17 cellular contexts compared by ENCODE assay signal in genomic region chr2:85119900-85120299, GRCh38. TPM values are rescaled to one million over a fixed set of nuclear protein-coding genes. Genes with fewer than 3 reads are reported as not detected.
DNase-seq lines count a peak whose midpoint lies in the region; ATAC-seq and TF ChIP-seq lines count a peak whose summit lies in the region.
"Had no signal": no experiment of that assay in that cellular context is flagged by ENCODE, and none has a peak within 500 bp of the region (broad histone marks: within the 10 kb centered on the region; RNA-seq: fewer than 3 reads in every experiment).

No MANE protein-coding gene starts in this region.

- POLR2A ChIA-PET in WTC11 (lab: Charles Lee), result interaction anchor here (0.6 kb wide), 1 partner anchor 15 kb away, joined by 3 read pairs; no protein-coding TSS in a partner anchor

- no peaks in the 10 kb centered on the region for H3K9me3 Mint-ChIP-seq in WTC11
- no peaks in the 10 kb centered on the region for H3K9me3 Mint-ChIP-seq in progenitor cell of endocrine pancreas (ENCODE audit: low read depth)
- no peaks in the 10 kb centered on the region for H3K9me3 Mint-ChIP-seq in activated T-cell treated with anti-CD3 and anti-CD28 coated beads, Interleukin-2, amount 50 U/mL, for 72 hours

- H3K27ac ChIP-seq in iPS DF 6.9 (ENCODE audit: low read length), result no peak overlapping the region
- H3K27ac ChIP-seq: SJCRH30 had no signal

- H3K27me3 Mint-ChIP-seq in WTC11 (ENCODE audit: low read depth) (peaks cover 81% of the 10 kb centered on the region), progenitor cell of endocrine pancreas (no peaks in the 10 kb centered on the region)
- peaks cover 6% of the 10 kb centered on the region for H3K27me3 Mint-ChIP-seq in activated T-cell treated with anti-CD3 and anti-CD28 coated beads, Interleukin-2, amount 50 U/mL, for 72 hours (ENCODE audit: low read depth)

- no peak overlapping the region for H3K4me3 ChIP-seq in iPS DF 6.9 (ENCODE audit: low read length)
- H3K4me3 ChIP-seq: GM12878, SJCRH30 had no signal

- TF ChIP-seq CTCF in WTC11 (IDR thresholded peaks at IDR 0.05) (no peak), progenitor cell of endocrine pancreas (IDR thresholded peaks at IDR 0.05; ENCODE audit: unreplicated experiment) (no peak)

- H3K36me3 Mint-ChIP-seq in WTC11 (no peaks in the 10 kb centered on the region), progenitor cell of endocrine pancreas (ENCODE audit: insufficient read depth) (no peaks in the 10 kb centered on the region)
- H3K36me3 Mint-ChIP-seq in activated T-cell treated with anti-CD3 and anti-CD28 coated beads, Interleukin-2, amount 50 U/mL, for 72 hours (ENCODE audit: insufficient read depth in 2 of 2), result no peaks in the 10 kb centered on the region

- no peak overlapping the region for H3K27ac Mint-ChIP-seq in WTC11
- H3K27ac Mint-ChIP-seq in progenitor cell of endocrine pancreas, result peak overlapping the region; percentile 81
- no peak overlapping the region for H3K27ac Mint-ChIP-seq in activated T-cell treated with anti-CD3 and anti-CD28 coated beads, Interleukin-2, amount 50 U/mL, for 72 hours

- ATAC-seq in WTC11 (peak; percentile 100), HG03354 (IDR thresholded peaks at IDR 0.05; ENCODE audit: poor library complexity, severe bottlenecking, unreplicated experiment) (no peak)
- ATAC-seq in activated T-cell treated with anti-CD3 and anti-CD28 coated beads, Interleukin-2, amount 50 U/mL, for 72 hours (replicated peaks in 1 of 2), result no peak
- ATAC-seq: GM12878 had no signal

- DNase-seq in NCI-H82 (lab: John Stamatoyannopoulos, UW) (peak; percentile 24), NCI-H82 treated with DMSO at 0.1 percent for 48 hours (lab: John Stamatoyannopoulos, UW; ENCODE audit: unreplicated experiment) (no peak), WTC11 (ENCODE audit: low spot score) (peak; percentile 41), iPS DF 6.9 (ENCODE audit: low read depth, low spot score) (peak; percentile 74), progenitor cell of endocrine pancreas (ENCODE audit: low spot score, unreplicated experiment) (no peak), NCI-H748 (lab: John Stamatoyannopoulos, UW; ENCODE audit: unreplicated experiment) (no peak)
- DNase-seq in activated T-cell treated with anti-CD3 and anti-CD28 coated beads, Interleukin-2, amount 50 U/mL, for 72 hours, result no peak
- DNase-seq: 8988T, DMS153, GF-D8, NCI-H1092 treated with DMSO at 0.1 percent for 48 hours, NCI-H146, NCI-H2081, NCI-H510A, SJCRH30 had no signal

- H3K4me1 ChIP-seq in iPS DF 6.9 (ENCODE audit: control insufficient read depth, insufficient read depth, low read length), result peaks cover 2% of the 10 kb centered on the region; the same call in 1 of the 2 replicates
- H3K4me1 ChIP-seq: SJCRH30 had no signal

- H3K4me3 Mint-ChIP-seq in WTC11 (no peak overlapping the region), progenitor cell of endocrine pancreas (ENCODE audit: low read depth) (no peak overlapping the region)
- H3K4me3 Mint-ChIP-seq in activated T-cell treated with anti-CD3 and anti-CD28 coated beads, Interleukin-2, amount 50 U/mL, for 72 hours, result no peak overlapping the region

- CTCF ChIA-PET in WTC11 (lab: Charles Lee), result interaction anchor here (0.7 to 2.3 kb wide), 12 partner anchors 11 to 194 kb away, joined by 3 to 14 read pairs (median 5); partner anchors contain the start of gene TCF7L1

- H3K36me3 ChIP-seq in iPS DF 6.9 (ENCODE audit: control insufficient read depth, insufficient read depth, low read length), result no peaks in the 10 kb centered on the region
- H3K36me3 ChIP-seq: SJCRH30 had no signal

- H3K4me1 Mint-ChIP-seq in WTC11 (peaks cover 17% of the 10 kb centered on the region), progenitor cell of endocrine pancreas (ENCODE audit: low read depth) (peaks cover 4% of the 10 kb centered on the region)
- H3K4me1 Mint-ChIP-seq in activated T-cell treated with anti-CD3 and anti-CD28 coated beads, Interleukin-2, amount 50 U/mL, for 72 hours (ENCODE audit: low read depth), result peaks cover 5% of the 10 kb centered on the region

- H3K9me3 ChIP-seq in iPS DF 6.9 (ENCODE audit: control insufficient read depth, insufficient read depth, low read length), result no peaks in the 10 kb centered on the region
- H3K9me3 ChIP-seq: SJCRH30 had no signal

- H3K27me3 ChIP-seq in iPS DF 6.9 (ENCODE audit: control insufficient read depth, insufficient read depth, low read length), result peaks cover 8% of the 10 kb centered on the region
- H3K27me3 ChIP-seq: SJCRH30 had no signal

TF ChIP-seq in WTC11, 78 proteins besides CTCF, POLR2A, EP300 and RAD21 (continues in another document):
- TF ChIP-seq GTF2I (CRISPR knock-in tag; conservative IDR thresholded peaks at IDR 0.05), result no peak
- no peak for TF ChIP-seq ARID4B (CRISPR knock-in tag; IDR thresholded peaks at IDR 0.05; ENCODE audit: borderline replicate concordance)
- TF ChIP-seq ZBTB21 (CRISPR knock-in tag; IDR thresholded peaks at IDR 0.05; ENCODE audit: borderline replicate concordance), result no peak
- no peak for TF ChIP-seq SOX15 (CRISPR knock-in tag; IDR thresholded peaks at IDR 0.05)
- TF ChIP-seq TEAD1 (CRISPR knock-in tag; IDR thresholded peaks at IDR 0.05), result peak; percentile 67; the same call in 1 of the 2 replicates
- TF ChIP-seq STAT6 (CRISPR knock-in tag; conservative IDR thresholded peaks at IDR 0.05; ENCODE audit: low read depth), result no peak
- TF ChIP-seq IRF2 (CRISPR knock-in tag; IDR thresholded peaks at IDR 0.05; ENCODE audit: borderline replicate concordance, low read depth), result no peak
- no peak for TF ChIP-seq ZNF138 (CRISPR knock-in tag; conservative IDR thresholded peaks at IDR 0.05)
- no peak for TF ChIP-seq KAT7 (CRISPR knock-in tag; IDR thresholded peaks at IDR 0.05; ENCODE audit: borderline replicate concordance)
- TF ChIP-seq EMX1 (CRISPR knock-in tag; IDR thresholded peaks at IDR 0.05), result no peak
- TF ChIP-seq ESRRA (CRISPR knock-in tag; IDR thresholded peaks at IDR 0.05; ENCODE audit: borderline replicate concordance), result no peak
- no peak for TF ChIP-seq ATF2 (CRISPR knock-in tag; IDR thresholded peaks at IDR 0.05; ENCODE audit: borderline replicate concordance, low read depth)

RNA-seq across cellular contexts. Expression of gene TCF7L1, which starts 13.3 kb away (rescaled TPM):
- total RNA-seq in WTC11 (2021), result 104 to 108 TPM (median 106 TPM) in 3 replicates
- 57.2 and 62.7 TPM in 2 replicates for total RNA-seq in progenitor cell of endocrine pancreas
- under 1 TPM; 0.07 to 0.16 TPM for total RNA-seq in activated T-cell treated with anti-CD3 and anti-CD28 coated beads, Interleukin-2, amount 50 U/mL, for 72 hours

Comparison
In these comparisons a context has a peak if more than half of its experiments do, and no peak if none do; other contexts are left out.
1. DNase-seq: peak in NCI-H82 (single experiment), WTC11 (single experiment) and iPS DF 6.9 (single experiment); none in NCI-H82 treated with DMSO at 0.1 percent for 48 hours (single experiment), progenitor cell of endocrine pancreas (single experiment), activated T-cell treated with anti-CD3 and anti-CD28 coated beads, Interleukin-2, amount 50 U/mL, for 72 hours (0 of 2) and NCI-H748 (single experiment).
2. RNA of gene TCF7L1, which starts 13.3 kb away (total RNA-seq): 104 to 108 TPM in WTC11 and 57.2 to 62.7 TPM in progenitor cell of endocrine pancreas; 0.07 to 0.16 TPM in activated T-cell treated with anti-CD3 and anti-CD28 coated beads, Interleukin-2, amount 50 U/mL, for 72 hours; every median in the first group is over 10 times any median in the second.